In genomic region chr11:2937641-2938563, GRCh38 we compare ENCODE assay signal across 6 cellular contexts. TPM values are rescaled to one million over a fixed set of nuclear protein-coding genes. Genes with fewer than 3 reads are reported as not detected.
DNase-seq lines count a peak whose midpoint lies in the region; ATAC-seq, FAIRE-seq and TF ChIP-seq lines count a peak whose summit lies in the region.
"Not testable (repeated sequence)": the region's sequence is repeated elsewhere in the genome, so short reads cannot be mapped to it uniquely, and the experiment has no call there.

No MANE protein-coding gene starts in this region.

- not testable (repeated sequence) for H2BK15ac ChIP-seq in H1 (ENCODE audit: low read length); mesenchymal stem cell (ENCODE audit: low read depth, poor library complexity, severe bottlenecking)

- H3K9me3 Mint-ChIP-seq in CD8-positive, alpha-beta T cell: peaks cover 11% of the 10 kb centered on the region
- peaks cover 31% of the 10 kb centered on the region for H3K9me3 Mint-ChIP-seq in T-helper 2 cell treated with Interferon-gamma antibody and Interleukin-4, amounts not matched to agents 5 μg/mL and 100 μg/mL, for 36 hours
- H3K9me3 Mint-ChIP-seq in activated naive CD4-positive, alpha-beta T cell treated with anti-CD3 and anti-CD28 coated beads, Interleukin-2, amount 50 U/mL, for 24 hours: not testable (repeated sequence)
- H3K9me3 Mint-ChIP-seq in progenitor cell of endocrine pancreas (ENCODE audit: low read depth): peaks cover 22% of the 10 kb centered on the region

- H3K4me2 ChIP-seq in H1 (ENCODE audit: insufficient read depth in 1 of 2, low read depth in 2 of 2, low read length in 2 of 2); mesenchymal stem cell (ENCODE audit: low read length, poor library complexity, severe bottlenecking): not testable (repeated sequence)

- FAIRE-seq in H1 (lab: Jason Lieb, UNC): not testable (repeated sequence)

- H3K27ac Mint-ChIP-seq in CD8-positive, alpha-beta T cell: peak overlapping the region; percentile 86
- H3K27ac Mint-ChIP-seq in T-helper 2 cell treated with Interferon-gamma antibody and Interleukin-4, amounts not matched to agents 5 μg/mL and 100 μg/mL, for 36 hours: peak overlapping the region; percentile 74
- H3K27ac Mint-ChIP-seq in activated naive CD4-positive, alpha-beta T cell treated with anti-CD3 and anti-CD28 coated beads, Interleukin-2, amount 50 U/mL, for 24 hours: peak overlapping the region; percentile 80
- peak overlapping the region; percentile 94 for H3K27ac Mint-ChIP-seq in progenitor cell of endocrine pancreas

- H3K9ac ChIP-seq in H1 (replicated peaks in 1 of 4; ENCODE audit: extremely low read depth in 1 of 4, low read depth in 3 of 4, low read length in 3 of 4); mesenchymal stem cell (ENCODE audit: low read length): not testable (repeated sequence)

- not testable (repeated sequence) for H3K27me3 Mint-ChIP-seq in CD8-positive, alpha-beta T cell (ENCODE audit: low read depth); T-helper 2 cell treated with Interferon-gamma antibody and Interleukin-4, amounts not matched to agents 5 μg/mL and 100 μg/mL, for 36 hours (ENCODE audit: low read depth); activated naive CD4-positive, alpha-beta T cell treated with anti-CD3 and anti-CD28 coated beads, Interleukin-2, amount 50 U/mL, for 24 hours; progenitor cell of endocrine pancreas

- TF ChIP-seq EP300 in H1 (IDR thresholded peaks at IDR 0.05; ENCODE audit: borderline replicate concordance in 1 of 2, low read depth in 2 of 2, low read length in 2 of 2): not testable (repeated sequence)

- not testable (repeated sequence) for H3K4me3 Mint-ChIP-seq in CD8-positive, alpha-beta T cell; T-helper 2 cell treated with Interferon-gamma antibody and Interleukin-4, amounts not matched to agents 5 μg/mL and 100 μg/mL, for 36 hours; activated naive CD4-positive, alpha-beta T cell treated with anti-CD3 and anti-CD28 coated beads, Interleukin-2, amount 50 U/mL, for 24 hours; progenitor cell of endocrine pancreas (ENCODE audit: low read depth)

- H2BK120ac ChIP-seq in H1 (replicated peaks; ENCODE audit: low read depth, low read length); mesenchymal stem cell (ENCODE audit: low read depth, low read length): not testable (repeated sequence)

- intact Hi-C loops in CD8-positive, alpha-beta T cell (cut with DNase I, micrococcal nuclease): not testable (repeated sequence)

- CTCF ChIA-PET in CD8-positive, alpha-beta T cell (lab: Charles Lee); H1 (lab: Charles Lee; ENCODE audit: partially characterized antibody): not testable (repeated sequence)

- not testable (repeated sequence) for H3K23ac ChIP-seq in H1 (ENCODE audit: insufficient read length); mesenchymal stem cell (ENCODE audit: low read length in 2 of 2)

- POLR2A ChIA-PET in CD8-positive, alpha-beta T cell (lab: Charles Lee); H1 (lab: Charles Lee; ENCODE audit: partially characterized antibody): not testable (repeated sequence)

- not testable (repeated sequence) for ATAC-seq in CD8-positive, alpha-beta T cell

- H2AFZ ChIP-seq in H1 (ENCODE audit: low read length); mesenchymal stem cell (ENCODE audit: low read depth, low read length): not testable (repeated sequence)

- H3K18ac ChIP-seq in H1 (ENCODE audit: extremely low read depth, low read length); mesenchymal stem cell (ENCODE audit: low read depth in 1 of 2, low read length in 2 of 2): not testable (repeated sequence)

- not testable (repeated sequence) for H3K9me3 ChIP-seq in CD8-positive, alpha-beta T cell (ENCODE audit: low read length); mesenchymal stem cell (ENCODE audit: control insufficient read depth, low read length)
- H3K9me3 ChIP-seq in H1 (ENCODE audit: insufficient read depth in 2 of 2, low read depth in 1 of 2, low read length in 1 of 2): peaks cover 16 to 26% of the 10 kb centered on the region in 2 experiments

- not testable (repeated sequence) for H3K79me1 ChIP-seq in H1 (ENCODE audit: low read depth, low read length)
- H3K79me1 ChIP-seq in mesenchymal stem cell (replicated peaks; ENCODE audit: low read length, poor library complexity, severe bottlenecking): peaks cover 10% of the 10 kb centered on the region

- not testable (repeated sequence) for H3K4me3 ChIP-seq in CD8-positive, alpha-beta T cell (ENCODE audit: low read depth, low read length); H1 (ENCODE audit: extremely low read depth in 1 of 4, insufficient read depth in 2 of 4, low read depth in 3 of 4, low read length in 4 of 4)
- peak overlapping the region in 1 of 2 experiments; percentile 57 for H3K4me3 ChIP-seq in mesenchymal stem cell (ENCODE audit: insufficient read depth in 1 of 2, low read depth in 1 of 2, low read length in 2 of 2)

- peaks cover 14% of the 10 kb centered on the region for H3K4me1 Mint-ChIP-seq in CD8-positive, alpha-beta T cell (ENCODE audit: low read depth)
- not testable (repeated sequence) for H3K4me1 Mint-ChIP-seq in T-helper 2 cell treated with Interferon-gamma antibody and Interleukin-4, amounts not matched to agents 5 μg/mL and 100 μg/mL, for 36 hours (ENCODE audit: low read depth); activated naive CD4-positive, alpha-beta T cell treated with anti-CD3 and anti-CD28 coated beads, Interleukin-2, amount 50 U/mL, for 24 hours; progenitor cell of endocrine pancreas (ENCODE audit: low read depth)

- not testable (repeated sequence) for TF ChIP-seq CTCF in CD8-positive, alpha-beta T cell (IDR thresholded peaks at IDR 0.05); H1 (IDR thresholded peaks at IDR 0.05; ENCODE audit: control extremely low read depth in 1 of 3, insufficient read depth in 1 of 3, low read depth in 1 of 3, low read length in 3 of 3); progenitor cell of endocrine pancreas (IDR thresholded peaks at IDR 0.05; ENCODE audit: unreplicated experiment)

- not testable (repeated sequence) for H4K91ac ChIP-seq in H1 (replicated peaks; ENCODE audit: insufficient read length, low read length); mesenchymal stem cell (ENCODE audit: low read length)

- not testable (repeated sequence) for H4K5ac ChIP-seq in H1 (ENCODE audit: insufficient read length, low read depth, low read length)

- H3K4ac ChIP-seq in H1 (replicated peaks; ENCODE audit: insufficient read length, low read depth, low read length); mesenchymal stem cell (ENCODE audit: low read depth in 1 of 2, low read length in 2 of 2): not testable (repeated sequence)

- peaks cover 19% of the 10 kb centered on the region for H3K4me1 ChIP-seq in CD8-positive, alpha-beta T cell (ENCODE audit: insufficient read depth, low read length)
- H3K4me1 ChIP-seq in H1 (replicated peaks in 1 of 4; ENCODE audit: control insufficient read depth in 3 of 4, insufficient read depth in 4 of 4, low read length in 3 of 4): not testable (repeated sequence)
- peaks cover 30% of the 10 kb centered on the region for H3K4me1 ChIP-seq in mesenchymal stem cell (ENCODE audit: control insufficient read depth, insufficient read depth, low read depth, low read length)

- H3K14ac ChIP-seq in H1 (ENCODE audit: insufficient read length); mesenchymal stem cell (ENCODE audit: low read length in 2 of 2): not testable (repeated sequence)

- not testable (repeated sequence) for H2BK5ac ChIP-seq in H1 (ENCODE audit: low read depth, low read length); mesenchymal stem cell (ENCODE audit: low read depth, low read length, poor library complexity, severe bottlenecking)

- H3K27me3 ChIP-seq in CD8-positive, alpha-beta T cell (ENCODE audit: insufficient read depth, low read length); H1 (replicated peaks in 1 of 4; ENCODE audit: control insufficient read depth in 3 of 4, extremely low read depth in 1 of 4, insufficient read depth in 3 of 4, low read length in 3 of 4); mesenchymal stem cell (ENCODE audit: control insufficient read depth in 1 of 2, insufficient read depth in 1 of 2, low read length in 2 of 2): not testable (repeated sequence)

- not testable (repeated sequence) for TF ChIP-seq POLR2A in H1 (IDR thresholded peaks at IDR 0.05; ENCODE audit: control extremely low read depth in 1 of 2, low read depth in 2 of 2, low read length in 2 of 2)

- not testable (repeated sequence) for H4K20me1 ChIP-seq in H1 (replicated peaks in 1 of 2; ENCODE audit: control insufficient read depth in 1 of 2, insufficient read depth in 2 of 2, low read length in 2 of 2)

- whole genome bisulfite sequencing in H1 (ENCODE audit: extremely low coverage in 1 of 2, insufficient coverage in 1 of 2, insufficient read length in 1 of 2, insufficient replicate concordance in 2 of 2, low coverage in 1 of 2, low lambda C conversion rate in 2 of 2, missing lambda C conversion rate in 1 of 2), 2 experiments: 81% methylated on average over 37 of the region's 37 CpGs; no CpG with 5 or more reads in 1 of the 2 experiments
- 85% methylated on average over 36 of the region's 37 CpGs for WGBS in mesenchymal stem cell

- not testable (repeated sequence) for H3K36me3 Mint-ChIP-seq in CD8-positive, alpha-beta T cell; activated naive CD4-positive, alpha-beta T cell treated with anti-CD3 and anti-CD28 coated beads, Interleukin-2, amount 50 U/mL, for 24 hours
- H3K36me3 Mint-ChIP-seq in T-helper 2 cell treated with Interferon-gamma antibody and Interleukin-4, amounts not matched to agents 5 μg/mL and 100 μg/mL, for 36 hours (ENCODE audit: low read depth): peaks cover 26% of the 10 kb centered on the region
- H3K36me3 Mint-ChIP-seq in progenitor cell of endocrine pancreas (ENCODE audit: insufficient read depth): peaks cover 13% of the 10 kb centered on the region

- H2BK20ac ChIP-seq in H1 (ENCODE audit: low read length): not testable (repeated sequence)

- H3K56ac ChIP-seq in H1 (replicated peaks; ENCODE audit: insufficient read length, low read depth, low read length): not testable (repeated sequence)

- not testable (repeated sequence) for H3K36me3 ChIP-seq in CD8-positive, alpha-beta T cell (ENCODE audit: insufficient read depth, low read length); H1 (ENCODE audit: control insufficient read depth in 2 of 4, insufficient read depth in 4 of 4, low read length in 3 of 4)
- peaks cover 0 to 14% of the 10 kb centered on the region in 2 experiments for H3K36me3 ChIP-seq in mesenchymal stem cell (ENCODE audit: control insufficient read depth in 1 of 2, insufficient read depth in 2 of 2, low read depth in 1 of 2, low read length in 2 of 2)

- H4K8ac ChIP-seq in H1 (ENCODE audit: extremely low read depth, insufficient read depth, low read length); mesenchymal stem cell (ENCODE audit: low read length): not testable (repeated sequence)

- not testable (repeated sequence) for H3K27ac ChIP-seq in CD8-positive, alpha-beta T cell (ENCODE audit: low read depth, low read length); H1 (ENCODE audit: low read depth, low read length); mesenchymal stem cell (ENCODE audit: low read length, poor library complexity, severe bottlenecking)

- not testable (repeated sequence) for H3K79me2 ChIP-seq in H1 (ENCODE audit: control insufficient read depth in 1 of 2, insufficient read depth in 2 of 2, low read length in 2 of 2)

- H2AK5ac ChIP-seq in H1 (ENCODE audit: low read depth, low read length); mesenchymal stem cell (ENCODE audit: low read length, severe bottlenecking): not testable (repeated sequence)

- not testable (repeated sequence) for DNase-seq in CD8-positive, alpha-beta T cell; T-helper 2 cell treated with Interferon-gamma antibody and Interleukin-4, amounts not matched to agents 5 μg/mL and 100 μg/mL, for 36 hours (ENCODE audit: low spot score); H1 (ENCODE audit: low read depth in 1 of 2, low spot score in 2 of 2); progenitor cell of endocrine pancreas (ENCODE audit: low spot score, unreplicated experiment)
- DNase-seq in mesenchymal stem cell: peak; percentile 54

- not testable (repeated sequence) for H2BK12ac ChIP-seq in H1 (ENCODE audit: low read depth, low read length); mesenchymal stem cell (ENCODE audit: low read length in 2 of 2)

- not testable (repeated sequence) for H3K23me2 ChIP-seq in H1 (ENCODE audit: low read depth, low read length)

- not testable (repeated sequence) for TF ChIP-seq RAD21 in H1 (IDR thresholded peaks at IDR 0.05 in 1 of 2, conservative IDR thresholded peaks at IDR 0.05 in 1 of 2; ENCODE audit: low read depth in 2 of 2, low read length in 2 of 2)

RNA-seq across cellular contexts. Expression of gene PHLDA2, which starts 8.7 kb away (rescaled TPM):
- 1 to 10 TPM in 1 of 2 experiments, under 1 TPM in 1; 0.61 to 1.6 TPM for total RNA-seq in CD8-positive, alpha-beta T cell
- 5.2 and 5.4 TPM in 2 replicates for total RNA-seq in H1 (2021; fragmentation: NEBNext Ultra II Directional; extraction: Animal tissue kit (Norgen Biotek cat#: 25700))
- 7.6 and 11.6 TPM in 2 replicates for polyA plus RNA-seq in H1 (2011; rRNA removed)
- polyA plus RNA-seq in H1 (2011; cell fraction: cytosol; rRNA removed): 5.3 TPM
- polyA plus RNA-seq in H1 (2011; cell fraction: nucleus; rRNA removed): 8.3 TPM
- polyA plus RNA-seq in H1 (2012, experiment 1 of 2): 3.0 to 7.5 TPM (median 5.8 TPM) in 4 replicates
- polyA plus RNA-seq in H1 (2012, experiment 2 of 2): 6.4 TPM
- 15.6 TPM for polyA plus RNA-seq in H1 (2013, experiment 1 of 2)
- 14.7 TPM for polyA plus RNA-seq in H1 (2013, experiment 2 of 2)
- 0.24 TPM in 1 of 2 replicates, not detected in the other for polyA minus RNA-seq in H1 (2011; rRNA and poly(A)+ RNA removed)
- polyA minus RNA-seq in H1 (2011; cell fraction: cytosol; rRNA and poly(A)+ RNA removed): 3.5 TPM
- polyA minus RNA-seq in H1 (2011; cell fraction: nucleus; rRNA and poly(A)+ RNA removed): 13.2 TPM
- polyA plus RNA-seq in mesenchymal stem cell (2013, experiment 1 of 2): 272 TPM
- polyA plus RNA-seq in mesenchymal stem cell (2013, experiment 2 of 2): 276 TPM
- 1.2 and 1.9 TPM in 2 replicates for total RNA-seq in progenitor cell of endocrine pancreas

RNA-seq across cellular contexts. Expression of gene CDKN1C, which starts 52.3 kb away (rescaled TPM):
- total RNA-seq in CD8-positive, alpha-beta T cell: 1 to 10 TPM; 2.5 to 3.6 TPM
- total RNA-seq in H1 (2021; fragmentation: NEBNext Ultra II Directional; extraction: Animal tissue kit (Norgen Biotek cat#: 25700)): 12.8 and 16.2 TPM in 2 replicates
- 14.1 and 21.8 TPM in 2 replicates for polyA plus RNA-seq in H1 (2011; rRNA removed)
- 13.5 TPM for polyA plus RNA-seq in H1 (2011; cell fraction: cytosol; rRNA removed)
- polyA plus RNA-seq in H1 (2011; cell fraction: nucleus; rRNA removed): 19.1 TPM
- 5.5 to 12.0 TPM (median 10.3 TPM) in 4 replicates for polyA plus RNA-seq in H1 (2012, experiment 1 of 2)
- 12.8 TPM for polyA plus RNA-seq in H1 (2012, experiment 2 of 2)
- 12.8 TPM for polyA plus RNA-seq in H1 (2013, experiment 1 of 2)
- 10.8 TPM for polyA plus RNA-seq in H1 (2013, experiment 2 of 2)
- 1.7 and 2.9 TPM in 2 replicates for polyA minus RNA-seq in H1 (2011; rRNA and poly(A)+ RNA removed)
- polyA minus RNA-seq in H1 (2011; cell fraction: cytosol; rRNA and poly(A)+ RNA removed): 16.9 TPM
- polyA minus RNA-seq in H1 (2011; cell fraction: nucleus; rRNA and poly(A)+ RNA removed): 23.8 TPM
- polyA plus RNA-seq in mesenchymal stem cell (2013, experiment 1 of 2): 29.4 TPM
- polyA plus RNA-seq in mesenchymal stem cell (2013, experiment 2 of 2): 31.0 TPM
- total RNA-seq in progenitor cell of endocrine pancreas: 247 and 268 TPM in 2 replicates

RNA-seq across cellular contexts. Expression of gene NAP1L4, which starts 54.2 kb away (rescaled TPM):
- total RNA-seq in CD8-positive, alpha-beta T cell: 100 to 1,000 TPM; 276 to 290 TPM
- 190 and 194 TPM in 2 replicates for total RNA-seq in H1 (2021; fragmentation: NEBNext Ultra II Directional; extraction: Animal tissue kit (Norgen Biotek cat#: 25700))
- 75.8 and 81.4 TPM in 2 replicates for polyA plus RNA-seq in H1 (2011; rRNA removed)
- 105 TPM for polyA plus RNA-seq in H1 (2011; cell fraction: cytosol; rRNA removed)
- polyA plus RNA-seq in H1 (2011; cell fraction: nucleus; rRNA removed): 118 TPM
- 128 to 175 TPM (median 137 TPM) in 4 replicates for polyA plus RNA-seq in H1 (2012, experiment 1 of 2)
- 37.8 TPM for polyA plus RNA-seq in H1 (2012, experiment 2 of 2)
- 102 TPM for polyA plus RNA-seq in H1 (2013, experiment 1 of 2)
- polyA plus RNA-seq in H1 (2013, experiment 2 of 2): 96.1 TPM
- 80.9 and 95.4 TPM in 2 replicates for polyA minus RNA-seq in H1 (2011; rRNA and poly(A)+ RNA removed)
- 46.7 TPM for polyA minus RNA-seq in H1 (2011; cell fraction: cytosol; rRNA and poly(A)+ RNA removed)
- 103 TPM for polyA minus RNA-seq in H1 (2011; cell fraction: nucleus; rRNA and poly(A)+ RNA removed)
- polyA plus RNA-seq in mesenchymal stem cell (2013, experiment 1 of 2): 67.4 TPM
- polyA plus RNA-seq in mesenchymal stem cell (2013, experiment 2 of 2): 68.8 TPM
- 184 and 201 TPM in 2 replicates for total RNA-seq in progenitor cell of endocrine pancreas

Comparison
In these comparisons a context has a peak if more than half of its experiments do, and no peak if none do; other contexts are left out.
1. RNA of gene CDKN1C, which starts 52.3 kb away (total RNA-seq): 247 to 268 TPM in progenitor cell of endocrine pancreas; 12.8 to 16.2 TPM in H1 and 2.5 to 3.6 TPM in CD8-positive, alpha-beta T cell; every median in the first group is over 10 times any median in the second.
2. Peak in every context shown above with its lines, with median percentiles within 50 percentile points of each other: H3K27ac Mint-ChIP-seq.